22 cellular contexts compared by ENCODE assay signal in genomic region chr6:149373511-149373910, GRCh38. TPM values are rescaled to one million over a fixed set of nuclear protein-coding genes. Genes with fewer than 3 reads are reported as not detected.
DNase-seq lines count a peak whose midpoint lies in the region; ATAC-seq, FAIRE-seq and TF ChIP-seq lines count a peak whose summit lies in the region.
"Had no signal": no experiment of that assay in that cellular context is flagged by ENCODE, and none has a peak within 500 bp of the region (broad histone marks: within the 10 kb centered on the region; RNA-seq: fewer than 3 reads in every experiment).

No MANE protein-coding gene starts in this region.

- H3K9ac ChIP-seq in parathyroid adenoma: no peak overlapping the region

- no peak for ATAC-seq in activated CD8-positive, alpha-beta memory T cell treated with anti-CD3 and anti-CD28 coated beads, Interleukin-2, amount 10 ng/mL, durations not matched to agents 7 days and 5 days
- ATAC-seq in GM18498 (IDR thresholded peaks at IDR 0.05; ENCODE audit: unreplicated experiment) (no peak), HG02588 (IDR thresholded peaks at IDR 0.05; ENCODE audit: unreplicated experiment) (no peak)
- ATAC-seq: upper lobe of right lung had no signal

- no peak overlapping the region for H3K4me3 ChIP-seq in parathyroid adenoma (ENCODE audit: low read depth, low read length)
- H3K4me3 ChIP-seq: MG63, upper lobe of right lung had no signal

- peaks cover 65% of the 10 kb centered on the region for H3K36me3 Mint-ChIP-seq in activated CD8-positive, alpha-beta memory T cell treated with anti-CD3 and anti-CD28 coated beads, Interleukin-2, amount 10 ng/mL, durations not matched to agents 7 days and 5 days
- peaks cover 39% of the 10 kb centered on the region for H3K36me3 Mint-ChIP-seq in activated T-helper 1 cell treated with anti-CD3 and anti-CD28 coated beads, Interleukin-12 subunit alpha, Interleukin-12 subunit beta, Interleukin-2, Interleukin-4 antibody, amounts not matched to agents 30 ng/mL and 10 ng/mL and 1 ng/mL, durations not matched to agents 14 hours and 24 hours and 36 hours (ENCODE audit: low read depth)

- H3K79me2 ChIP-seq in parathyroid adenoma: peaks cover 3% of the 10 kb centered on the region

- H3K36me3 ChIP-seq in parathyroid adenoma (ENCODE audit: control insufficient read depth, insufficient read depth, low read length): no peaks in the 10 kb centered on the region

- peak; percentile 20 for FAIRE-seq in HTR-8/SVneo (lab: Jason Lieb, UNC)
- FAIRE-seq: endometrium had no signal

- no peaks in the 10 kb centered on the region for H3K9me3 Mint-ChIP-seq in activated CD8-positive, alpha-beta memory T cell treated with anti-CD3 and anti-CD28 coated beads, Interleukin-2, amount 10 ng/mL, durations not matched to agents 7 days and 5 days (ENCODE audit: low read depth)
- H3K9me3 Mint-ChIP-seq in activated T-helper 1 cell treated with anti-CD3 and anti-CD28 coated beads, Interleukin-12 subunit alpha, Interleukin-12 subunit beta, Interleukin-2, Interleukin-4 antibody, amounts not matched to agents 30 ng/mL and 10 ng/mL and 1 ng/mL, durations not matched to agents 14 hours and 24 hours and 36 hours: no peaks in the 10 kb centered on the region
- H3K9me3 Mint-ChIP-seq: neural crest cell had no signal

- no peaks in the 10 kb centered on the region for H3K27me3 Mint-ChIP-seq in activated CD8-positive, alpha-beta memory T cell treated with anti-CD3 and anti-CD28 coated beads, Interleukin-2, amount 10 ng/mL, durations not matched to agents 7 days and 5 days
- no peaks in the 10 kb centered on the region for H3K27me3 Mint-ChIP-seq in activated T-helper 1 cell treated with anti-CD3 and anti-CD28 coated beads, Interleukin-12 subunit alpha, Interleukin-12 subunit beta, Interleukin-2, Interleukin-4 antibody, amounts not matched to agents 30 ng/mL and 10 ng/mL and 1 ng/mL, durations not matched to agents 14 hours and 24 hours and 36 hours (ENCODE audit: insufficient read depth)

- H3K27ac ChIP-seq in parathyroid adenoma: no peak overlapping the region
- H3K27ac ChIP-seq: upper lobe of right lung had no signal

- no peak for TF ChIP-seq CTCF in parathyroid adenoma (IDR thresholded peaks at IDR 0.05)

- H3K4me3 Mint-ChIP-seq in activated CD8-positive, alpha-beta memory T cell treated with anti-CD3 and anti-CD28 coated beads, Interleukin-2, amount 10 ng/mL, durations not matched to agents 7 days and 5 days: no peak overlapping the region
- peak overlapping the region; percentile 23 for H3K4me3 Mint-ChIP-seq in activated T-helper 1 cell treated with anti-CD3 and anti-CD28 coated beads, Interleukin-12 subunit alpha, Interleukin-12 subunit beta, Interleukin-2, Interleukin-4 antibody, amounts not matched to agents 30 ng/mL and 10 ng/mL and 1 ng/mL, durations not matched to agents 14 hours and 24 hours and 36 hours
- H3K4me3 Mint-ChIP-seq: neural crest cell had no signal

- peak overlapping the region; percentile 47 for H3K27ac Mint-ChIP-seq in activated CD8-positive, alpha-beta memory T cell treated with anti-CD3 and anti-CD28 coated beads, Interleukin-2, amount 10 ng/mL, durations not matched to agents 7 days and 5 days
- peak overlapping the region; percentile 78 for H3K27ac Mint-ChIP-seq in activated T-helper 1 cell treated with anti-CD3 and anti-CD28 coated beads, Interleukin-12 subunit alpha, Interleukin-12 subunit beta, Interleukin-2, Interleukin-4 antibody, amounts not matched to agents 30 ng/mL and 10 ng/mL and 1 ng/mL, durations not matched to agents 14 hours and 24 hours and 36 hours

- H2AFZ ChIP-seq in parathyroid adenoma: no peak overlapping the region

- H3K27me3 ChIP-seq in parathyroid adenoma (ENCODE audit: control insufficient read depth, insufficient read depth, low read length): no peaks in the 10 kb centered on the region
- H3K27me3 ChIP-seq: MG63, upper lobe of right lung had no signal

- H3K4me1 ChIP-seq in parathyroid adenoma: peaks cover 8% of the 10 kb centered on the region

- H3K4me2 ChIP-seq in parathyroid adenoma (ENCODE audit: low read length): peak overlapping the region; percentile 1

- intact Hi-C loops in activated T-helper 1 cell treated with anti-CD3 and anti-CD28 coated beads, Interleukin-12 subunit alpha, Interleukin-12 subunit beta, Interleukin-2, Interleukin-4 antibody, amounts not matched to agents 30 ng/mL and 10 ng/mL and 1 ng/mL, durations not matched to agents 14 hours and 24 hours and 36 hours (cut with micrococcal nuclease): loop anchor here (2.0 kb wide), 1 partner anchor 15 kb away; no protein-coding TSS in a partner anchor

- no peak for DNase-seq in activated CD8-positive, alpha-beta memory T cell treated with anti-CD3 and anti-CD28 coated beads, Interleukin-2, amount 10 ng/mL, durations not matched to agents 7 days and 5 days
- DNase-seq in activated CD8-positive, alpha-beta memory T cell treated with anti-CD3 and anti-CD28 coated beads, Interleukin-2, amount 50 U/mL, for 48 hours: no peak
- DNase-seq in HTR-8/SVneo (ENCODE audit: insufficient read length, low spot score) (no peak), GM03348 (ENCODE audit: low spot score) (no peak)
- no peak for DNase-seq in activated T-helper 1 cell treated with anti-CD3 and anti-CD28 coated beads, Interleukin-12 subunit alpha, Interleukin-12 subunit beta, Interleukin-2, Interleukin-4 antibody, amounts not matched to agents 30 ng/mL and 10 ng/mL and 1 ng/mL, durations not matched to agents 14 hours and 24 hours and 36 hours (ENCODE audit: low spot score)
- DNase-seq: ACHN, DND-41, hippocampal formation, mesendoderm, MG63, NCI-H2029, NCI-H510A, retina, SIG-M5, T1000, upper lobe of right lung had no signal

- H3K9me3 ChIP-seq in parathyroid adenoma (ENCODE audit: control insufficient read depth, low read length): no peaks in the 10 kb centered on the region
- H3K9me3 ChIP-seq: MG63, upper lobe of right lung had no signal

- CTCF ChIA-PET in activated CD8-positive, alpha-beta memory T cell treated with anti-CD3 and anti-CD28 coated beads, Interleukin-2, amount 10 ng/mL, durations not matched to agents 7 days and 5 days (lab: Charles Lee): interaction anchor here (1.0 to 2.3 kb wide), 2 partner anchors 35 to 58 kb away, joined by 3 to 5 read pairs; no protein-coding TSS in a partner anchor

- peaks cover 55% of the 10 kb centered on the region for H3K4me1 Mint-ChIP-seq in activated CD8-positive, alpha-beta memory T cell treated with anti-CD3 and anti-CD28 coated beads, Interleukin-2, amount 10 ng/mL, durations not matched to agents 7 days and 5 days
- H3K4me1 Mint-ChIP-seq in activated T-helper 1 cell treated with anti-CD3 and anti-CD28 coated beads, Interleukin-12 subunit alpha, Interleukin-12 subunit beta, Interleukin-2, Interleukin-4 antibody, amounts not matched to agents 30 ng/mL and 10 ng/mL and 1 ng/mL, durations not matched to agents 14 hours and 24 hours and 36 hours (ENCODE audit: low read depth): peaks cover 58% of the 10 kb centered on the region
- H3K4me1 Mint-ChIP-seq: neural crest cell had no signal

RNA-seq across cellular contexts. Expression of gene SUMO4, which starts 26.6 kb away (rescaled TPM):
- total RNA-seq in activated CD8-positive, alpha-beta memory T cell treated with anti-CD3 and anti-CD28 coated beads, Interleukin-2, amount 10 ng/mL, durations not matched to agents 7 days and 5 days: 10 to 100 TPM in 1 of 2 experiments, 1 to 10 TPM in 1; 7.4 to 10.6 TPM
- total RNA-seq in activated T-helper 1 cell treated with anti-CD3 and anti-CD28 coated beads, Interleukin-12 subunit alpha, Interleukin-12 subunit beta, Interleukin-2, Interleukin-4 antibody, amounts not matched to agents 30 ng/mL and 10 ng/mL and 1 ng/mL, durations not matched to agents 14 hours and 24 hours and 36 hours: 11.6 and 12.0 TPM in 2 replicates
- total RNA-seq: kidney epithelial cell had no signal

RNA-seq across cellular contexts. Expression of gene TAB2, which starts 56.0 kb away (rescaled TPM):
- total RNA-seq in activated CD8-positive, alpha-beta memory T cell treated with anti-CD3 and anti-CD28 coated beads, Interleukin-2, amount 10 ng/mL, durations not matched to agents 7 days and 5 days: 100 to 1,000 TPM; 120 to 138 TPM
- 154 and 157 TPM in 2 replicates for total RNA-seq in activated T-helper 1 cell treated with anti-CD3 and anti-CD28 coated beads, Interleukin-12 subunit alpha, Interleukin-12 subunit beta, Interleukin-2, Interleukin-4 antibody, amounts not matched to agents 30 ng/mL and 10 ng/mL and 1 ng/mL, durations not matched to agents 14 hours and 24 hours and 36 hours
